ENCODE assay signal across 31 cellular contexts in genomic region chr3:9762871-9763270, GRCh38.
"Had no signal": no experiment of that assay in that cellular context is flagged by ENCODE, and none has a peak within 500 bp of the region (broad histone marks: within the 10 kb centered on the region; RNA-seq: fewer than 3 reads in every experiment).

No MANE protein-coding gene starts in this region.

- H3K4me1 ChIP-seq: breast epithelium, colonic mucosa had no signal

- H3K4me3 Mint-ChIP-seq: activated CD4-positive, alpha-beta memory T cell treated with anti-CD3 and anti-CD28 coated beads for 36 hours; activated CD4-positive, alpha-beta T cell treated with anti-CD3 and anti-CD28 coated beads for 36 hours; activated CD4-positive, alpha-beta T cell treated with anti-CD3 and anti-CD28 coated beads, Interleukin-2, amount 10 ng/mL, durations not matched to agents 24 days and 14 days; activated CD8-positive, alpha-beta T cell treated with anti-CD3 and anti-CD28 coated beads, Interleukin-2, amount 10 ng/mL, durations not matched to agents 7 days and 5 days; activated naive CD4-positive, alpha-beta T cell treated with anti-CD3 and anti-CD28 coated beads, Interleukin-2, amount 10 ng/mL, durations not matched to agents 7 days and 5 days; activated naive CD8-positive, alpha-beta T cell treated with anti-CD3 and anti-CD28 coated beads, Interleukin-2, amount 10 ng/mL, durations not matched to agents 7 days and 5 days; activated T-cell treated with anti-CD3 and anti-CD28 coated beads, Interleukin-2, amount 50 U/mL, for 24 hours; activated T-cell treated with anti-CD3 and anti-CD28 coated beads, Interleukin-2, amount 50 U/mL, for 72 hours; brain; T-helper 17 cell had no signal

- H3K4me3 ChIP-seq: ascending aorta, breast epithelium, cardiac muscle cell, colonic mucosa, esophagus squamous epithelium, gastroesophageal sphincter, heart right ventricle had no signal

- H3K27ac ChIP-seq: ascending aorta, breast epithelium, cardiac muscle cell, colonic mucosa, epithelial cell of prostate, esophagus squamous epithelium, gastroesophageal sphincter, heart right ventricle had no signal

- ATAC-seq: activated CD4-positive, alpha-beta T cell treated with anti-CD3 and anti-CD28 coated beads for 36 hours; activated CD4-positive, CD25-positive, alpha-beta regulatory T cell treated with anti-CD3 and anti-CD28 coated beads, Interleukin-2, amount 50 U/mL, for 24 hours; activated CD8-positive, alpha-beta T cell treated with anti-CD3 and anti-CD28 coated beads, Interleukin-2, amount 10 ng/mL, durations not matched to agents 7 days and 5 days; activated naive CD4-positive, alpha-beta T cell treated with anti-CD3 and anti-CD28 coated beads, Interleukin-2, amount 50 U/mL, for 72 hours; activated T-cell treated with anti-CD3 and anti-CD28 coated beads, Interleukin-2, amount 50 U/mL, for 72 hours; gastroesophageal sphincter; heart right ventricle; T-helper 17 cell had no signal

- DNase-seq: activated CD4-positive, alpha-beta memory T cell treated with anti-CD3 and anti-CD28 coated beads for 36 hours; activated CD4-positive, alpha-beta T cell treated with anti-CD3 and anti-CD28 coated beads for 36 hours; activated CD4-positive, alpha-beta T cell treated with anti-CD3 and anti-CD28 coated beads, Interleukin-2, amount 10 ng/mL, durations not matched to agents 24 days and 14 days; activated CD8-positive, alpha-beta memory T cell treated with anti-CD3 and anti-CD28 coated beads, Interleukin-2, amount 50 U/mL, for 48 hours; activated CD8-positive, alpha-beta T cell treated with anti-CD3 and anti-CD28 coated beads, Interleukin-2, amount 10 ng/mL, durations not matched to agents 7 days and 5 days; activated gamma-delta T cell; activated naive CD4-positive, alpha-beta T cell; activated naive CD4-positive, alpha-beta T cell treated with anti-CD3 and anti-CD28 coated beads, Interleukin-2, amount 10 ng/mL, durations not matched to agents 7 days and 5 days; activated naive CD8-positive, alpha-beta T cell treated with anti-CD3 and anti-CD28 coated beads, Interleukin-2, amount 10 ng/mL, durations not matched to agents 7 days and 5 days; activated T-cell treated with anti-CD3 and anti-CD28 coated beads for 4 hours; activated T-cell treated with anti-CD3 and anti-CD28 coated beads, Interleukin-2, amount 50 U/mL, for 24 hours; activated T-cell treated with anti-CD3 and anti-CD28 coated beads, Interleukin-2, amount 50 U/mL, for 72 hours; central memory CD4-positive, alpha-beta T cell; cerebellar nuclear complex; colonic mucosa; effector CD8-positive, alpha-beta T cell; esophagus squamous epithelium; foreskin melanocyte; heart right ventricle; T-helper 1 cell; T-helper 17 cell had no signal

- H3K27ac Mint-ChIP-seq: activated CD4-positive, alpha-beta memory T cell treated with anti-CD3 and anti-CD28 coated beads for 36 hours; activated CD4-positive, alpha-beta T cell treated with anti-CD3 and anti-CD28 coated beads for 36 hours; activated CD4-positive, alpha-beta T cell treated with anti-CD3 and anti-CD28 coated beads, Interleukin-2, amount 10 ng/mL, durations not matched to agents 24 days and 14 days; activated CD8-positive, alpha-beta T cell treated with anti-CD3 and anti-CD28 coated beads, Interleukin-2, amount 10 ng/mL, durations not matched to agents 7 days and 5 days; activated naive CD4-positive, alpha-beta T cell treated with anti-CD3 and anti-CD28 coated beads, Interleukin-2, amount 10 ng/mL, durations not matched to agents 7 days and 5 days; activated naive CD8-positive, alpha-beta T cell treated with anti-CD3 and anti-CD28 coated beads, Interleukin-2, amount 10 ng/mL, durations not matched to agents 7 days and 5 days; activated T-cell treated with anti-CD3 and anti-CD28 coated beads, Interleukin-2, amount 50 U/mL, for 24 hours; activated T-cell treated with anti-CD3 and anti-CD28 coated beads, Interleukin-2, amount 50 U/mL, for 72 hours; brain; T-helper 17 cell had no signal

- H3K36me3 ChIP-seq: breast epithelium, cardiac muscle cell, colonic mucosa had no signal

- H3K9me3 Mint-ChIP-seq: activated CD4-positive, alpha-beta memory T cell treated with anti-CD3 and anti-CD28 coated beads for 36 hours; activated CD4-positive, alpha-beta T cell treated with anti-CD3 and anti-CD28 coated beads, Interleukin-2, amount 10 ng/mL, durations not matched to agents 24 days and 14 days; activated naive CD4-positive, alpha-beta T cell treated with anti-CD3 and anti-CD28 coated beads, Interleukin-2, amount 10 ng/mL, durations not matched to agents 7 days and 5 days; activated naive CD4-positive, alpha-beta T cell treated with anti-CD3 and anti-CD28 coated beads, Interleukin-2, amount 50 U/mL, for 72 hours; activated naive CD8-positive, alpha-beta T cell treated with anti-CD3 and anti-CD28 coated beads, Interleukin-2, amount 10 ng/mL, durations not matched to agents 7 days and 5 days; activated T-cell treated with anti-CD3 and anti-CD28 coated beads, Interleukin-2, amount 50 U/mL, for 24 hours; activated T-cell treated with anti-CD3 and anti-CD28 coated beads, Interleukin-2, amount 50 U/mL, for 72 hours; brain had no signal

- H3K9me3 ChIP-seq: ascending aorta, breast epithelium, colonic mucosa, esophagus squamous epithelium, gastroesophageal sphincter, heart right ventricle had no signal

- H3K27me3 Mint-ChIP-seq: activated CD4-positive, alpha-beta memory T cell treated with anti-CD3 and anti-CD28 coated beads for 36 hours; activated CD4-positive, alpha-beta T cell treated with anti-CD3 and anti-CD28 coated beads for 36 hours; activated CD4-positive, alpha-beta T cell treated with anti-CD3 and anti-CD28 coated beads, Interleukin-2, amount 10 ng/mL, durations not matched to agents 24 days and 14 days; activated naive CD4-positive, alpha-beta T cell treated with anti-CD3 and anti-CD28 coated beads, Interleukin-2, amount 10 ng/mL, durations not matched to agents 7 days and 5 days; activated naive CD8-positive, alpha-beta T cell treated with anti-CD3 and anti-CD28 coated beads, Interleukin-2, amount 10 ng/mL, durations not matched to agents 7 days and 5 days; activated T-cell treated with anti-CD3 and anti-CD28 coated beads, Interleukin-2, amount 50 U/mL, for 24 hours; brain; T-helper 17 cell had no signal

- FAIRE-seq: endometrium, endothelial cell of umbilical vein had no signal

- H3K27me3 ChIP-seq: ascending aorta, breast epithelium, cardiac muscle cell, colonic mucosa, esophagus squamous epithelium, gastroesophageal sphincter, heart right ventricle had no signal
